ENCODE assay signal across 18 cellular contexts in the genomic region with DNA sequence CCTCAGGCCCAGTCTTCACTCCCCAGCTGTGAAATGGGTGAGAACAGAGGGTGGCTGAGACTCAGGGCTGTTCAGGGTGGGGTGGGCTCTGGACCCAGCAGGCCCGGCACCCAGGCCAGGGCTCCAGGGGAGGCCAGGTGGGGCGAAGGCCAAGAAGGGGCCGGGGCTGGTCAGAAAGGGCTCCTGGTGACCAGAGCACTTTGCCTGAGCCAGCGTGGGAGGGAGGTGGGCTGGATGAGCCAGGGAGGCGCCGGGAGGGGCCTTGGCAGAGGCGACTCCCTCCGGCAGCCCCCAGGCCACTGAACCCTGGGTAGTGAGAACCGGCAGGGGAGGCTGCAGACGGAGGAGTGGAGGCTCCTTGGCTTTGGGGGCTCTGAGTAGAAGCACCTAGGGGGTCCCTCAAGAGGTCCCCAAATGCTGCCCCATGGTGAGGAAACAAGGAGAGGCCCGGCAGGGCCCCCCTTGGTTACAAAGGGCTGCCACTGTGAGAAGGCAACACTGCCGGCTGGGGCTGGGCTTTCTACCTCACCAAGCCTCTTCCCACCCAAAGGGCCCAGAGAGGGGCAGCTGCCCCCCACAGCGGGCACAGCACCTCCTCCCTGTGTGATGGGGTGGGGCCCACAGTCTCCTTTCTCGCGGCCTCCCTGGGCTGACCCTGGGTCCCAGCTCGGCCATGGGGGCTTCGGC. TPM values are rescaled to one million over a fixed set of nuclear protein-coding genes. Genes with fewer than 3 reads are reported as not detected.
DNase-seq lines count a peak whose midpoint lies in the region; ATAC-seq and TF ChIP-seq lines count a peak whose summit lies in the region.
"Had no signal": no experiment of that assay in that cellular context is flagged by ENCODE, and none has a peak within 500 bp of the region (broad histone marks: within the 10 kb centered on the region; RNA-seq: fewer than 3 reads in every experiment).

No MANE protein-coding gene starts in this region.

- H3K4me1 ChIP-seq in vagina = peaks cover 93% of the 10 kb centered on the region

- H3K4me1 Mint-ChIP-seq in activated naive CD8-positive, alpha-beta T cell treated with anti-CD3 and anti-CD28 coated beads, Interleukin-2, amount 10 ng/mL, durations not matched to agents 7 days and 5 days = peaks cover 19% of the 10 kb centered on the region
- peaks cover 24% of the 10 kb centered on the region for H3K4me1 Mint-ChIP-seq in activated naive CD8-positive, alpha-beta T cell treated with anti-CD3 and anti-CD28 coated beads for 36 hours
- H3K4me1 Mint-ChIP-seq in osteocyte (ENCODE audit: unreplicated experiment) = peaks cover 66% of the 10 kb centered on the region
- peaks cover 46 to 83% of the 10 kb centered on the region in 2 donors for H3K4me1 Mint-ChIP-seq in stimulated activated naive B cell treated with anti-CD40 and anti-IgM and Interleukin-4, amounts not matched to agents 10 μg/mL and 1 μg/mL and 100 μg/mL, for 72 hours

- peak overlapping the region; percentile 96 for H3K27ac ChIP-seq in vagina

- no peaks in the 10 kb centered on the region for H3K27me3 Mint-ChIP-seq in activated naive CD8-positive, alpha-beta T cell treated with anti-CD3 and anti-CD28 coated beads, Interleukin-2, amount 10 ng/mL, durations not matched to agents 7 days and 5 days
- no peaks in the 10 kb centered on the region for H3K27me3 Mint-ChIP-seq in activated naive CD8-positive, alpha-beta T cell treated with anti-CD3 and anti-CD28 coated beads for 36 hours
- no peaks in the 10 kb centered on the region for H3K27me3 Mint-ChIP-seq in osteocyte (ENCODE audit: unreplicated experiment)
- H3K27me3 Mint-ChIP-seq in stimulated activated naive B cell treated with anti-CD40 and anti-IgM and Interleukin-4, amounts not matched to agents 10 μg/mL and 1 μg/mL and 100 μg/mL, for 72 hours = no peaks in the 10 kb centered on the region
- H3K27me3 Mint-ChIP-seq: CD8-positive, alpha-beta memory T cell had no signal

- TF ChIP-seq CTCF in osteocyte (IDR thresholded peaks at IDR 0.05) (no peak), vagina (IDR thresholded peaks at IDR 0.05) (no peak)

- TF ChIP-seq POLR2A in vagina (IDR thresholded peaks at IDR 0.05) = no peak
- no peak for TF ChIP-seq POLR2A in GM18505 (IDR thresholded peaks at IDR 0.05; ENCODE audit: borderline replicate concordance, extremely low read depth, insufficient read depth, insufficient read length)

- no peaks in the 10 kb centered on the region for H3K36me3 ChIP-seq in vagina
- H3K36me3 ChIP-seq: SJCRH30 had no signal

- DNase-seq in activated naive CD8-positive, alpha-beta T cell treated with anti-CD3 and anti-CD28 coated beads, Interleukin-2, amount 10 ng/mL, durations not matched to agents 7 days and 5 days = peak; percentile 32
- no peak for DNase-seq in activated naive CD8-positive, alpha-beta T cell treated with anti-CD3 and anti-CD28 coated beads for 36 hours
- DNase-seq in left cardiac atrium (peak; percentile 29), osteocyte (ENCODE audit: extremely low spot score, unreplicated experiment) (no peak), vagina (ENCODE audit: extremely low spot score in 2 of 2) (no peak), ecto neural progenitor cell (ENCODE audit: low spot score) (no peak)
- no peak for DNase-seq in stimulated activated naive B cell treated with anti-CD40 and anti-IgM and Interleukin-4, amounts not matched to agents 10 μg/mL and 1 μg/mL and 100 μg/mL, for 72 hours
- DNase-seq: cerebellar nuclear complex, immature natural killer cell, Karpas-422, NCI-H1417 treated with DMSO at 0.1 percent for 48 hours, NCI-H345, occipital lobe had no signal

- no peaks in the 10 kb centered on the region for H3K27me3 ChIP-seq in vagina

- H3K27ac Mint-ChIP-seq in activated naive CD8-positive, alpha-beta T cell treated with anti-CD3 and anti-CD28 coated beads, Interleukin-2, amount 10 ng/mL, durations not matched to agents 7 days and 5 days = no peak overlapping the region
- H3K27ac Mint-ChIP-seq in activated naive CD8-positive, alpha-beta T cell treated with anti-CD3 and anti-CD28 coated beads for 36 hours = no peak overlapping the region
- H3K27ac Mint-ChIP-seq in osteocyte (ENCODE audit: unreplicated experiment) = peak overlapping the region; percentile 27
- no peak overlapping the region for H3K27ac Mint-ChIP-seq in stimulated activated naive B cell treated with anti-CD40 and anti-IgM and Interleukin-4, amounts not matched to agents 10 μg/mL and 1 μg/mL and 100 μg/mL, for 72 hours

- POLR2A ChIA-PET in activated naive CD8-positive, alpha-beta T cell treated with anti-CD3 and anti-CD28 coated beads, Interleukin-2, amount 10 ng/mL, durations not matched to agents 7 days and 5 days (lab: Charles Lee) = no interaction called here

- no peak for ATAC-seq in activated naive CD8-positive, alpha-beta T cell treated with anti-CD3 and anti-CD28 coated beads, Interleukin-2, amount 10 ng/mL, durations not matched to agents 7 days and 5 days (ENCODE audit: low read depth)
- no peak for ATAC-seq in left cardiac atrium
- no peak for ATAC-seq in stimulated activated naive B cell treated with anti-CD40 and anti-IgM and Interleukin-4, amounts not matched to agents 10 μg/mL and 1 μg/mL and 100 μg/mL, for 72 hours (replicated peaks)
- ATAC-seq in GM18505 (IDR thresholded peaks at IDR 0.05; ENCODE audit: unreplicated experiment) = no peak

- H3K36me3 Mint-ChIP-seq in activated naive CD8-positive, alpha-beta T cell treated with anti-CD3 and anti-CD28 coated beads, Interleukin-2, amount 10 ng/mL, durations not matched to agents 7 days and 5 days = peaks cover 2% of the 10 kb centered on the region
- H3K36me3 Mint-ChIP-seq in activated naive CD8-positive, alpha-beta T cell treated with anti-CD3 and anti-CD28 coated beads for 36 hours = no peaks in the 10 kb centered on the region
- no peaks in the 10 kb centered on the region for H3K36me3 Mint-ChIP-seq in osteocyte (ENCODE audit: unreplicated experiment)
- peaks cover 16 to 39% of the 10 kb centered on the region in 2 donors for H3K36me3 Mint-ChIP-seq in stimulated activated naive B cell treated with anti-CD40 and anti-IgM and Interleukin-4, amounts not matched to agents 10 μg/mL and 1 μg/mL and 100 μg/mL, for 72 hours
- H3K36me3 Mint-ChIP-seq: immature natural killer cell had no signal

- H3K4me3 Mint-ChIP-seq in activated naive CD8-positive, alpha-beta T cell treated with anti-CD3 and anti-CD28 coated beads, Interleukin-2, amount 10 ng/mL, durations not matched to agents 7 days and 5 days = no peak overlapping the region
- no peak overlapping the region for H3K4me3 Mint-ChIP-seq in activated naive CD8-positive, alpha-beta T cell treated with anti-CD3 and anti-CD28 coated beads for 36 hours
- no peak overlapping the region for H3K4me3 Mint-ChIP-seq in osteocyte (ENCODE audit: unreplicated experiment)
- H3K4me3 Mint-ChIP-seq in stimulated activated naive B cell treated with anti-CD40 and anti-IgM and Interleukin-4, amounts not matched to agents 10 μg/mL and 1 μg/mL and 100 μg/mL, for 72 hours = no peak overlapping the region

- no peak overlapping the region for H3K4me3 ChIP-seq in vagina
- H3K4me3 ChIP-seq: SJCRH30 had no signal

- H3K9me3 Mint-ChIP-seq in activated naive CD8-positive, alpha-beta T cell treated with anti-CD3 and anti-CD28 coated beads, Interleukin-2, amount 10 ng/mL, durations not matched to agents 7 days and 5 days = no peaks in the 10 kb centered on the region
- H3K9me3 Mint-ChIP-seq in activated naive CD8-positive, alpha-beta T cell treated with anti-CD3 and anti-CD28 coated beads for 36 hours = no peaks in the 10 kb centered on the region
- H3K9me3 Mint-ChIP-seq in osteocyte (ENCODE audit: unreplicated experiment) = no peaks in the 10 kb centered on the region
- no peaks in the 10 kb centered on the region for H3K9me3 Mint-ChIP-seq in stimulated activated naive B cell treated with anti-CD40 and anti-IgM and Interleukin-4, amounts not matched to agents 10 μg/mL and 1 μg/mL and 100 μg/mL, for 72 hours
- H3K9me3 Mint-ChIP-seq: CD8-positive, alpha-beta memory T cell; immature natural killer cell had no signal

- intact Hi-C loops in left cardiac atrium (cut with DNase I) = no loop called here
- intact Hi-C loops in vagina (cut with DNase I) = no loop called here

- H3K9me3 ChIP-seq in vagina = no peaks in the 10 kb centered on the region
- H3K9me3 ChIP-seq: SJCRH30 had no signal

RNA-seq across cellular contexts. Expression of gene PRR33, which starts 17.1 kb away (rescaled TPM):
- not detected for total RNA-seq in activated naive CD8-positive, alpha-beta T cell treated with anti-CD3 and anti-CD28 coated beads, Interleukin-2, amount 10 ng/mL, durations not matched to agents 7 days and 5 days
- under 1 TPM; 0.20 to 0.31 TPM for total RNA-seq in activated naive CD8-positive, alpha-beta T cell treated with anti-CD3 and anti-CD28 coated beads for 36 hours
- total RNA-seq in left cardiac atrium (under 1 TPM; 0.10 to 0.50 TPM), osteocyte (not detected in 2 replicates), vagina (not detected)
- total RNA-seq: A673; CD8-positive, alpha-beta memory T cell; occipital lobe; temporal lobe had no signal

RNA-seq across cellular contexts. Expression of gene LSP1, which starts 21.7 kb away (rescaled TPM):
- total RNA-seq in activated naive CD8-positive, alpha-beta T cell treated with anti-CD3 and anti-CD28 coated beads, Interleukin-2, amount 10 ng/mL, durations not matched to agents 7 days and 5 days = 100 to 1,000 TPM; 438 to 453 TPM
- 100 to 1,000 TPM; 147 to 148 TPM for total RNA-seq in activated naive CD8-positive, alpha-beta T cell treated with anti-CD3 and anti-CD28 coated beads for 36 hours
- total RNA-seq in left cardiac atrium (10 to 100 TPM; 24.9 to 31.2 TPM), osteocyte (26.9 and 29.5 TPM in 2 replicates), vagina (32.7 TPM)
- total RNA-seq: A673 had no signal

RNA-seq across cellular contexts. Expression of gene TNNI2, which starts 35.8 kb away (rescaled TPM):
- total RNA-seq in activated naive CD8-positive, alpha-beta T cell treated with anti-CD3 and anti-CD28 coated beads, Interleukin-2, amount 10 ng/mL, durations not matched to agents 7 days and 5 days = under 1 TPM in 1 of 2 experiments, not detected in 1; 0.67 TPM
- under 1 TPM in 1 of 2 experiments, not detected in 1; 0.31 TPM for total RNA-seq in activated naive CD8-positive, alpha-beta T cell treated with anti-CD3 and anti-CD28 coated beads for 36 hours
- total RNA-seq in left cardiac atrium (under 1 TPM; 0.35 to 0.52 TPM), osteocyte (1.0 and 1.1 TPM in 2 replicates), vagina (not detected)
- total RNA-seq: A673, temporal lobe had no signal

RNA-seq across cellular contexts. Expression of gene SYT8, which starts 39.8 kb away (rescaled TPM):
- total RNA-seq in activated naive CD8-positive, alpha-beta T cell treated with anti-CD3 and anti-CD28 coated beads, Interleukin-2, amount 10 ng/mL, durations not matched to agents 7 days and 5 days = not detected
- total RNA-seq in activated naive CD8-positive, alpha-beta T cell treated with anti-CD3 and anti-CD28 coated beads for 36 hours = not detected
- total RNA-seq in left cardiac atrium (not detected), osteocyte (5.0 and 6.2 TPM in 2 replicates), vagina (1.2 TPM)
- total RNA-seq: A673; CD8-positive, alpha-beta memory T cell; occipital lobe; temporal lobe had no signal

RNA-seq across cellular contexts. Expression of gene TNNT3, which starts 45.0 kb away (rescaled TPM):
- total RNA-seq in activated naive CD8-positive, alpha-beta T cell treated with anti-CD3 and anti-CD28 coated beads, Interleukin-2, amount 10 ng/mL, durations not matched to agents 7 days and 5 days = 10 to 100 TPM; 13.7 to 16.7 TPM
- under 1 TPM; 0.50 to 0.54 TPM for total RNA-seq in activated naive CD8-positive, alpha-beta T cell treated with anti-CD3 and anti-CD28 coated beads for 36 hours
- total RNA-seq in left cardiac atrium (10 to 100 TPM; 11.7 to 28.5 TPM), osteocyte (2.6 and 4.4 TPM in 2 replicates), vagina (20.4 TPM)
- total RNA-seq: A673, temporal lobe had no signal

Comparison
In these comparisons a context has a peak if more than half of its experiments do, and no peak if none do; other contexts are left out.
1. DNase-seq: peak in activated naive CD8-positive, alpha-beta T cell treated with anti-CD3 and anti-CD28 coated beads, Interleukin-2, amount 10 ng/mL, durations not matched to agents 7 days and 5 days (single experiment) and left cardiac atrium (single experiment); none in activated naive CD8-positive, alpha-beta T cell treated with anti-CD3 and anti-CD28 coated beads for 36 hours (single experiment), osteocyte (single experiment), vagina (0 of 2), ecto neural progenitor cell (single experiment) and stimulated activated naive B cell treated with anti-CD40 and anti-IgM and Interleukin-4, amounts not matched to agents 10 μg/mL and 1 μg/mL and 100 μg/mL, for 72 hours (single experiment).